In genomic region chr21:43903451-43904091, GRCh38 we compare ENCODE assay signal across 1 cellular context.
TF ChIP-seq lines count a peak whose summit lies in the region.

No MANE protein-coding gene starts in this region.

TF ChIP-seq in H1, 55 proteins besides CTCF, POLR2A, EP300 and RAD21 (continued from another document):
- TF ChIP-seq ATF2 (IDR thresholded peaks at IDR 0.05; ENCODE audit: low read length) = no peak
- TF ChIP-seq ASH2L (IDR thresholded peaks at IDR 0.05; ENCODE audit: low read length) = no peak
